Comparison of ENCODE assay signal across 8 cellular contexts in the genomic region with DNA sequence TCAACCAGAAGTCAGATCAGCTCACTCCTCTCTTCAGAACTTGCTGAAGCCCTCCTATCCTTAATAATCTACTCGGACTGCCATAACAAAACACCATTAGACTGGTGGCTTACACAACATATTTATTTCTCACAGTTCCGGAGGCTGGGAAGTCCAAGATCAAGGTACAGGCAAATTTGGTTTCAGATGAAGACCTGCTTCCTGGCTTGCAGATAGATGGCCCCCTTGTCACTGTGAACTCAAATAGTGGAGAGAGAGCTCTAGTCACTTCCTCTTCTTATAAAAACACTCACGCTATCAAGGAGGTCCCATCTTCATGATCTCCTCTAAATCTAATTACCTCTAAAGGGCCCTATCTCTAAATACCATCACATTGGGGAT.
A peak's percentile ranks its signal among the peaks of the same experiment; 100 is the strongest.
DNase-seq lines count a peak whose midpoint lies in the region; ATAC-seq and TF ChIP-seq lines count a peak whose summit lies in the region.

No MANE protein-coding gene starts in this region.

- H3K27ac Mint-ChIP-seq in IgD-negative memory B cell = peak overlapping the region; percentile 37 to 94 (median 79)

- no peak overlapping the region for H2AFZ ChIP-seq in DND-41 (ENCODE audit: low read depth, low read length)

- in situ Hi-C loops in ACHN (cut with HindIII; ENCODE audit: low pct_ligation_motif_present, low pct_unique_long_range_greater_than_20kb, low sequenced_read_pairs) = no loop called here

- ATAC-seq in DND-41 (ENCODE audit: insufficient read depth, low read depth) = peak; percentile 70
- peak; percentile 26 for ATAC-seq in GM19463 (IDR thresholded peaks at IDR 0.05; ENCODE audit: unreplicated experiment)
- no peak for ATAC-seq in body of pancreas
- no peak for ATAC-seq in GM21825 (IDR thresholded peaks at IDR 0.05; ENCODE audit: unreplicated experiment)

- intact Hi-C loops in body of pancreas (cut with DNase I) = no loop called here

- H3K27me3 ChIP-seq in DND-41 (ENCODE audit: insufficient read depth, low read length, poor library complexity) (peaks cover 33% of the 10 kb centered on the region), body of pancreas (no peaks in the 10 kb centered on the region)

- peaks cover 0 to 10% (median 0%) of the 10 kb centered on the region in 3 donors for H3K9me3 Mint-ChIP-seq in IgD-negative memory B cell

- H3K9me3 ChIP-seq in DND-41 (ENCODE audit: insufficient read depth, low read length, severe bottlenecking) = no peaks in the 10 kb centered on the region
- H3K9me3 ChIP-seq in body of pancreas = no peaks in the 10 kb centered on the region

- peaks cover 70% of the 10 kb centered on the region for H4K20me1 ChIP-seq in DND-41 (ENCODE audit: insufficient read depth, low read length)

- H3K4me3 Mint-ChIP-seq in IgD-negative memory B cell = peak overlapping the region; percentile 12 to 67 (median 50)

- TF ChIP-seq CTCF in DND-41 (IDR thresholded peaks at IDR 0.05; ENCODE audit: borderline replicate concordance, extremely low read depth, low read length, poor library complexity, severe bottlenecking) (peak; percentile 61), body of pancreas (IDR thresholded peaks at IDR 0.05) (no peak)

- no peaks in the 10 kb centered on the region for H3K36me3 Mint-ChIP-seq in IgD-negative memory B cell

- TF ChIP-seq POLR2A in body of pancreas (IDR thresholded peaks at IDR 0.05) = no peak

- peaks cover 23% of the 10 kb centered on the region for H3K4me1 ChIP-seq in DND-41 (ENCODE audit: insufficient read depth, low read length)
- H3K4me1 ChIP-seq in body of pancreas = peaks cover 57% of the 10 kb centered on the region

- no peaks in the 10 kb centered on the region for H3K79me2 ChIP-seq in DND-41 (ENCODE audit: insufficient read depth, low read length)

- DNase-seq in DND-41 = peak; percentile 15
- no peak for DNase-seq in body of pancreas
- DNase-seq in NCI-H1092 (lab: John Stamatoyannopoulos, UW) = no peak
- no peak for DNase-seq in NCI-H1694 (lab: John Stamatoyannopoulos, UW)
- no peak for DNase-seq in ACHN

- no peak overlapping the region for H3K9ac ChIP-seq in DND-41 (ENCODE audit: low read depth, low read length)

- H3K4me2 ChIP-seq in DND-41 (ENCODE audit: insufficient read depth, low read length) = peak overlapping the region; percentile 30

- H3K4me3 ChIP-seq in DND-41 (ENCODE audit: low read depth in 1 of 2, low read length in 2 of 2) = no peak overlapping the region
- H3K4me3 ChIP-seq in body of pancreas = no peak overlapping the region

- 87 to 89% methylated on average over 3 of the region's 3 CpGs for WGBS in body of pancreas, 2 donors

- H3K27ac ChIP-seq in DND-41 (ENCODE audit: low read length) (no peak overlapping the region), body of pancreas (peak overlapping the region; percentile 19 to 58 (median 37))

- peaks cover 43 to 47% (median 45%) of the 10 kb centered on the region in 3 donors for H3K4me1 Mint-ChIP-seq in IgD-negative memory B cell

- no peaks in the 10 kb centered on the region for H3K27me3 Mint-ChIP-seq in IgD-negative memory B cell

- H3K36me3 ChIP-seq in DND-41 (ENCODE audit: insufficient read depth, low read length) (no peaks in the 10 kb centered on the region), body of pancreas (replicated peaks in 1 of 2; ENCODE audit: insufficient read depth in 1 of 2, low read depth in 2 of 2) (no peaks in the 10 kb centered on the region)

Comparison
In these comparisons a context has a peak if more than half of its experiments do, and no peak if none do; other contexts are left out.
1. ATAC-seq: peak in DND-41 (single experiment) and GM19463 (single experiment); none in body of pancreas (single experiment) and GM21825 (single experiment).